In genomic region chr3:58577269-58577821, GRCh38 we compare ENCODE assay signal across 10 cellular contexts. TPM values are rescaled to one million over a fixed set of nuclear protein-coding genes. Genes with fewer than 3 reads are reported as not detected.
DNase-seq lines count a peak whose midpoint lies in the region; ATAC-seq and TF ChIP-seq lines count a peak whose summit lies in the region.
"Had no signal": no experiment of that assay in that cellular context is flagged by ENCODE, and none has a peak within 500 bp of the region (broad histone marks: within the 10 kb centered on the region; RNA-seq: fewer than 3 reads in every experiment).

TSS of gene FAM107A (minus strand) at chr3:58577391. CDS start at chr3:58569860, 7,531 bp downstream.

- DNase-seq in AG08395 (ENCODE audit: low spot score): peak; percentile 81
- peak in 1 of 2 donors; percentile 76 for DNase-seq in ascending aorta (ENCODE audit: low spot score in 2 of 2)
- DNase-seq in cardiac septum (ENCODE audit: low spot score): no peak
- no peak for DNase-seq in omental fat pad (ENCODE audit: low spot score)
- no peak for DNase-seq in activated CD8-positive, alpha-beta memory T cell treated with anti-CD3 and anti-CD28 coated beads for 24 hours
- DNase-seq in NCI-H1048 (lab: John Stamatoyannopoulos, UW): no peak
- DNase-seq: CD8-positive, alpha-beta memory T cell; stimulated activated naive CD8-positive, alpha-beta T cell treated with anti-CD3 and anti-CD28 coated beads, Interleukin-15, amount 100 ng/mL, for 72 hours had no signal

- no peaks in the 10 kb centered on the region for H3K36me3 ChIP-seq in ascending aorta

- peak within 1 kb of the TSS; percentile 49 to 59 for H3K27ac ChIP-seq in ascending aorta

- H3K9me3 ChIP-seq in ascending aorta: no peaks in the 10 kb centered on the region

- no peaks in the 10 kb centered on the region for H3K27me3 ChIP-seq in ascending aorta

- intact Hi-C loops in ascending aorta (cut with DNase I) (no loop called here), cardiac septum (cut with DNase I) (loop anchor here (10.0 kb wide), 1 partner anchor 317 kb away; no protein-coding TSS in a partner anchor)

- no peaks in the 10 kb centered on the region for H3K4me1 ChIP-seq in ascending aorta

- peak within 1 kb of the TSS in 1 of 2 donors; percentile 31 for H3K4me3 ChIP-seq in ascending aorta

- ATAC-seq in omental fat pad (ENCODE audit: low FRiP score) (peak; percentile 86), GM18868 (IDR thresholded peaks at IDR 0.05; ENCODE audit: unreplicated experiment) (no peak), HG03045 (IDR thresholded peaks at IDR 0.05; ENCODE audit: unreplicated experiment) (no peak)
- ATAC-seq: stimulated activated naive CD8-positive, alpha-beta T cell treated with anti-CD3 and anti-CD28 coated beads, Interleukin-15, amount 100 ng/mL, for 72 hours had no signal

- TF ChIP-seq CTCF in ascending aorta (IDR thresholded peaks at IDR 0.05) (peak in 1 of 3 experiments; percentile 13), omental fat pad (IDR thresholded peaks at IDR 0.05) (no peak)

RNA-seq across cellular contexts. Expression of gene FAM107A, which starts in this region (rescaled TPM):
- total RNA-seq in ascending aorta (93.4 TPM), cardiac septum (29.9 TPM), omental fat pad (100 to 1,000 TPM in 1 of 4 donors, 10 to 100 TPM in 3; 26.4 to 165 (median 59.4) TPM)
- total RNA-seq: CD8-positive, alpha-beta memory T cell had no signal
